In the genomic region with DNA sequence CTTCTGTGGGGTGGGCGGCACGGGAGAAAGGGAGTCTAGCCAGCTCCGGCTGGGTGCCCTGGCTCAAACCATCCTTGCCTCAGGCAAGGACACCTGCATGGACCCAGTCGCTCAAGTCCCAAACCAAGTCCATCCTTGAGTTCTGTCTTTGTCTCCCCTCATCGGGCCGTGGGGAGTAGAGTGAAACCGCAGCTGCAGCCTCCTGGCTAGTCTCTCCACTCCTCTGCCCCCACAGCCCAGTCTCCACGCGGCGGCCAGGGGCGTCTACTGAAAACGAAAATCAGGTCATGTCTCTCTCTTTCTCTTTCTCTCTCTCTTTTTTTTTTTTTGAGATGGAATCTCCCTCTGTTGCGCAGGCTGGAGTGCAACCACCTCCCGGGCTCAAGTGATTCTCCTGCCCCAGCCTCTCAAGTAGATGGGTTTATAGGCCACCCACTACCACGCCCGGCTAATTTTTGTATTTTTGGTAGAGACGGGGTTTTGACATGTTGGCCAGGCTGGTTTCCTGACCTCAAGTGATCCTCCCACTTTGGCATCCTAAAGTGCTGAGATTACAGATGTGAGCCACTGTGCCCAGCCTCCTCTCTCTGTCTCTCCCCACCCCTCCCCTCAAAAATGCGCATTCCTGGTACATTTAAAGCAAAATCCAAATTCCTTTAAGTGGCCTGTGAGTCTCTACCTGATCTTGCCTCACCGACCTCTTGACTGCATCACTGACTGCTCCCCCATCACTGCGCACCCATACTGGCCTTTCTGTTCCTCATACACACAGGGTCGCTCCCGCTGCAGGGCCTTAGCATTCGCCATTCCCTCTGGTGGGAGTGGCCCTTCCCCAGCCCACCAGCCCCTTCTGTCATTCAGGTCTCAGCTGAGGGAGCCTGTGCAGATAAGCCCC, we compare ENCODE assay signal across 9 cellular contexts. TPM values are rescaled to one million over a fixed set of nuclear protein-coding genes. Genes with fewer than 3 reads are reported as not detected.
A peak's percentile ranks its signal among the peaks of the same experiment; 100 is the strongest.
DNase-seq lines count a peak whose midpoint lies in the region; ATAC-seq and TF ChIP-seq lines count a peak whose summit lies in the region.
"Had no signal": no experiment of that assay in that cellular context is flagged by ENCODE, and none has a peak within 500 bp of the region (broad histone marks: within the 10 kb centered on the region; RNA-seq: fewer than 3 reads in every experiment).

No MANE protein-coding gene starts in this region.

- peak; percentile 6 for TF ChIP-seq POLR2A in GM18951 (IDR thresholded peaks at IDR 0.05; ENCODE audit: extremely low read depth, insufficient read depth, insufficient read length)

- H3K4me3 ChIP-seq in BLaER1: peak overlapping the region; percentile 50
- H3K4me3 ChIP-seq in HUES6 (ENCODE audit: low read depth, low read length): no peak overlapping the region
- no peak overlapping the region for H3K4me3 ChIP-seq in fibroblast of lung (replicated peaks in 1 of 4; ENCODE audit: control extremely low read depth in 1 of 4, insufficient read depth in 1 of 4, low read depth in 3 of 4, low read length in 4 of 4)

- TF ChIP-seq CTCF in fibroblast of lung (conservative IDR thresholded peaks at IDR 0.05 in 1 of 2, IDR thresholded peaks at IDR 0.05 in 1 of 2; ENCODE audit: low read depth in 1 of 2, low read length in 2 of 2): no peak

- no peak overlapping the region for H2AFZ ChIP-seq in fibroblast of lung (ENCODE audit: low read length)

- H3K27ac ChIP-seq in BLaER1 (peak overlapping the region; percentile 85), HUES6 (ENCODE audit: low read depth, low read length) (peak overlapping the region; percentile 96), fibroblast of lung (ENCODE audit: insufficient read depth, low read length) (peak overlapping the region; percentile 64)

- in situ Hi-C loops in GM18951 (cut with MboI; ENCODE audit: low sequenced_read_pairs, unreplicated experiment): no loop called here

- no peak for ATAC-seq in HG03095 (IDR thresholded peaks at IDR 0.05; ENCODE audit: unreplicated experiment)

- no peaks in the 10 kb centered on the region for H3K36me3 ChIP-seq in BLaER1
- no peaks in the 10 kb centered on the region for H3K36me3 ChIP-seq in HUES6 (ENCODE audit: control insufficient read depth, insufficient read depth, low read length)
- H3K36me3 ChIP-seq in fibroblast of lung (ENCODE audit: control insufficient read depth, insufficient read depth, low read length): no peaks in the 10 kb centered on the region

- no peaks in the 10 kb centered on the region for H3K79me2 ChIP-seq in fibroblast of lung (ENCODE audit: control insufficient read depth, insufficient read depth, low read length)

- H3K4me2 ChIP-seq in BLaER1 (peak overlapping the region; percentile 84), fibroblast of lung (ENCODE audit: extremely low read depth, insufficient read depth, low read length) (peak overlapping the region; percentile 5)

- H3K27me3 ChIP-seq in BLaER1: no peaks in the 10 kb centered on the region
- no peaks in the 10 kb centered on the region for H3K27me3 ChIP-seq in HUES6 (ENCODE audit: control insufficient read depth, insufficient read depth, low read length)
- H3K27me3 ChIP-seq in fibroblast of lung (ENCODE audit: control insufficient read depth, insufficient read depth, low read length): no peaks in the 10 kb centered on the region

- H3K9me3 ChIP-seq in BLaER1 (no peaks in the 10 kb centered on the region), HUES6 (ENCODE audit: control insufficient read depth, insufficient read depth, low read depth, low read length) (no peaks in the 10 kb centered on the region; the same call in 1 of the 2 replicates), fibroblast of lung (ENCODE audit: control insufficient read depth, insufficient read depth, low read depth, low read length) (no peaks in the 10 kb centered on the region)

- H3K9ac ChIP-seq in BLaER1 (peak overlapping the region; percentile 62), HUES6 (ENCODE audit: low read length) (peak overlapping the region; percentile 94), fibroblast of lung (ENCODE audit: insufficient read depth, low read length) (no peak overlapping the region)

- H4K20me1 ChIP-seq in BLaER1: no peaks in the 10 kb centered on the region
- H4K20me1 ChIP-seq in fibroblast of lung (ENCODE audit: control insufficient read depth, extremely low read depth, insufficient read depth, low read length): no peaks in the 10 kb centered on the region

- H3K4me1 ChIP-seq in BLaER1: peaks cover 83% of the 10 kb centered on the region
- peaks cover 34% of the 10 kb centered on the region for H3K4me1 ChIP-seq in HUES6 (ENCODE audit: control insufficient read depth, insufficient read depth, low read length)
- peaks cover 18% of the 10 kb centered on the region for H3K4me1 ChIP-seq in fibroblast of lung (ENCODE audit: control insufficient read depth, extremely low read depth, insufficient read depth, low read length)

- DNase-seq in fibroblast of lung (ENCODE audit: low read depth in 2 of 2) (no peak), DMS79 treated with DMSO at 0.1 percent for 48 hours (lab: John Stamatoyannopoulos, UW) (no peak), NOMO-1 (lab: John Stamatoyannopoulos, UW; ENCODE audit: unreplicated experiment in 2 of 2) (no peak), Kasumi-1 (lab: John Stamatoyannopoulos, UW) (no peak)

RNA-seq across cellular contexts. Expression of gene RMI2, which starts 17.7 kb away (rescaled TPM):
- 1.8 and 6.8 TPM in 2 replicates for total RNA-seq in fibroblast of lung
- polyA plus RNA-seq in fibroblast of lung: 6.6 and 12.6 TPM in 2 replicates
- polyA plus RNA-seq in fibroblast of lung (2012): 4.3 and 7.5 TPM in 2 replicates
- 1.8 and 2.9 TPM in 2 replicates for polyA minus RNA-seq in fibroblast of lung (ENCODE audit: low replicate concordance)

RNA-seq across cellular contexts. Expression of gene PRM1, which starts 46.4 kb away (rescaled TPM):
- total RNA-seq in fibroblast of lung: not detected in 2 replicates
- not detected in 2 replicates for polyA plus RNA-seq in fibroblast of lung
- polyA plus RNA-seq in fibroblast of lung (2012): not detected in 2 replicates
- not detected in 2 replicates for polyA minus RNA-seq in fibroblast of lung (ENCODE audit: low replicate concordance)
- total RNA-seq: glomerular endothelial cell had no signal

RNA-seq across cellular contexts. Expression of gene PRM2, which starts 51.2 kb away (rescaled TPM):
- total RNA-seq in fibroblast of lung: not detected in 2 replicates
- polyA plus RNA-seq in fibroblast of lung: not detected in 2 replicates
- polyA plus RNA-seq in fibroblast of lung (2012): not detected in 2 replicates
- polyA minus RNA-seq in fibroblast of lung (ENCODE audit: low replicate concordance): not detected in 2 replicates
- total RNA-seq: glomerular endothelial cell had no signal

RNA-seq across cellular contexts. Expression of gene PRM3, which starts 54.1 kb away (rescaled TPM):
- total RNA-seq in fibroblast of lung: not detected in 2 replicates
- not detected in 2 replicates for polyA plus RNA-seq in fibroblast of lung
- not detected in 2 replicates for polyA plus RNA-seq in fibroblast of lung (2012)
- not detected in 2 replicates for polyA minus RNA-seq in fibroblast of lung (ENCODE audit: low replicate concordance)
- total RNA-seq: glomerular endothelial cell had no signal

RNA-seq across cellular contexts. Expression of gene TNP2, which starts 58.4 kb away (rescaled TPM):
- not detected in 2 replicates for total RNA-seq in fibroblast of lung
- polyA plus RNA-seq in fibroblast of lung: not detected in 2 replicates
- not detected in 2 replicates for polyA plus RNA-seq in fibroblast of lung (2012)
- polyA minus RNA-seq in fibroblast of lung (ENCODE audit: low replicate concordance): not detected in 2 replicates
- total RNA-seq: glomerular endothelial cell had no signal
